In the genomic region with DNA sequence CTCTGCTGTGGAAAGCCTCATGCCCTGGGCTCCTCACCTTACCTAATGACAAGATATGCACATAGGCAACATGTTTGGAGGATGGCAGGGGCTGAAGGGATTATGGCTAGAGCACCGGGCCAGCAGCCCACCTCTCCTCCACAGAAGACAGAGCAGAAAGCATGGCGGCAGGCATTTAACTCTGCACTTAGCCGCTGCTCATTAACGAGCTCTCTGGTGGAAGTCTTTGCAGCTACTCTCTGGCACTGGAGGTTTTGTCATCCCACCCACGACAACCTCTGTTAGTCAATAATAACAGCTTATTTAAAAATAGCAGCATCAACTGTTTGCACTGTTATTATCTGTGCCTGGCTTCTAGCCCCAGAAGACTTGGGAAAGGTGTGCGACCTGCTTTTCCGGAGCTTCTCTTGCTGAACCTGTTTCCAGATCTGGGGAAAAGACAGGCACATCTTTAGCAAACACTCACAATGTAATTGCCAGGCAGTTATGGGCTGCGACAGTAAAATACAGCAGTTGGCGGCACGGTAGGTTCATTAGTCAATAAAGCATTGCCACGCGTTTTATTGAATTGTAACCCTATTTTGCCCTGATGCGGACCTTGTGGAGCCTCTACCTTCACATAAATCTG, we compare ENCODE assay signal across 25 cellular contexts.
"Had no signal": no experiment of that assay in that cellular context is flagged by ENCODE, and none has a peak within 500 bp of the region (broad histone marks: within the 10 kb centered on the region; RNA-seq: fewer than 3 reads in every experiment).

No MANE protein-coding gene starts in this region.

- H3K27me3 ChIP-seq: gastroesophageal sphincter, hepatocyte, thyroid gland, upper lobe of left lung, vagina had no signal

- H3K4me1 ChIP-seq: gastroesophageal sphincter, stomach, thyroid gland, upper lobe of left lung, vagina had no signal

- DNase-seq: activated B cell treated with CpG ODN at 0.5 μM for 24 hours; activated naive CD4-positive, alpha-beta T cell; activated T-cell treated with anti-CD3 and anti-CD28 coated beads for 4 hours; activated T-cell treated with anti-CD3 and anti-CD28 coated beads, Interleukin-2, amount 50 U/mL, for 72 hours; anterior cingulate cortex; effector memory CD4-positive, alpha-beta T cell; erythroblast; left cardiac atrium; midbrain; naive thymus-derived CD4-positive, alpha-beta T cell; occipital lobe; small intestine; stimulated activated CD4-positive, alpha-beta T cell treated with anti-CD3 and anti-CD28 coated beads, Interleukin-1b, Interleukin-23, amount 100 ng/mL, for 48 hours; stimulated activated naive B cell treated with anti-CD40 and anti-IgM and Interleukin-4, amounts not matched to agents 10 μg/mL and 1 μg/mL and 100 μg/mL, for 72 hours; stomach; T-helper 17 cell; T1000; thyroid gland; upper lobe of left lung had no signal

- H3K27ac ChIP-seq: gastroesophageal sphincter, hepatocyte, stomach, thyroid gland, upper lobe of left lung, vagina had no signal

- ATAC-seq: activated T-cell treated with anti-CD3 and anti-CD28 coated beads, Interleukin-2, amount 50 U/mL, for 72 hours; gastroesophageal sphincter; left cardiac atrium; naive thymus-derived CD4-positive, alpha-beta T cell; sciatic nerve; stimulated activated naive B cell treated with anti-CD40 and anti-IgM and Interleukin-4, amounts not matched to agents 10 μg/mL and 1 μg/mL and 100 μg/mL, for 72 hours; T-helper 17 cell had no signal

- H3K4me3 Mint-ChIP-seq: activated B cell treated with CpG ODN at 0.5 μM for 24 hours; activated naive CD8-positive, alpha-beta T cell; activated T-cell treated with anti-CD3 and anti-CD28 coated beads, Interleukin-2, amount 50 U/mL, for 72 hours; naive thymus-derived CD4-positive, alpha-beta T cell; neural crest cell; stimulated activated naive B cell treated with anti-CD40 and anti-IgM and Interleukin-4, amounts not matched to agents 10 μg/mL and 1 μg/mL and 100 μg/mL, for 72 hours; T-helper 17 cell had no signal

- H3K36me3 Mint-ChIP-seq: activated naive CD8-positive, alpha-beta T cell; naive thymus-derived CD4-positive, alpha-beta T cell; stimulated activated naive B cell treated with anti-CD40 and anti-IgM and Interleukin-4, amounts not matched to agents 10 μg/mL and 1 μg/mL and 100 μg/mL, for 72 hours had no signal

- H3K36me3 ChIP-seq: gastroesophageal sphincter, stomach, thyroid gland, upper lobe of left lung, vagina had no signal

- H3K9me3 ChIP-seq: gastroesophageal sphincter, stomach, thyroid gland, upper lobe of left lung, vagina had no signal

- H3K27ac Mint-ChIP-seq: activated B cell treated with CpG ODN at 0.5 μM for 24 hours; activated naive CD8-positive, alpha-beta T cell; activated T-cell treated with anti-CD3 and anti-CD28 coated beads, Interleukin-2, amount 50 U/mL, for 72 hours; naive thymus-derived CD4-positive, alpha-beta T cell; T-helper 17 cell had no signal

- H3K27me3 Mint-ChIP-seq: activated B cell treated with CpG ODN at 0.5 μM for 24 hours; activated naive CD8-positive, alpha-beta T cell; stimulated activated naive B cell treated with anti-CD40 and anti-IgM and Interleukin-4, amounts not matched to agents 10 μg/mL and 1 μg/mL and 100 μg/mL, for 72 hours had no signal

- H3K4me3 ChIP-seq: gastroesophageal sphincter, hepatocyte, stomach, thyroid gland, upper lobe of left lung, vagina had no signal

- H3K9me3 Mint-ChIP-seq: activated T-cell treated with anti-CD3 and anti-CD28 coated beads, Interleukin-2, amount 50 U/mL, for 72 hours; neural crest cell had no signal

- H3K4me1 Mint-ChIP-seq: activated B cell treated with CpG ODN at 0.5 μM for 24 hours; naive thymus-derived CD4-positive, alpha-beta T cell; stimulated activated naive B cell treated with anti-CD40 and anti-IgM and Interleukin-4, amounts not matched to agents 10 μg/mL and 1 μg/mL and 100 μg/mL, for 72 hours; T-helper 17 cell had no signal
